24 cellular contexts compared by ENCODE assay signal in genomic region chr16:86039606-86040005, GRCh38.
"Had no signal": no experiment of that assay in that cellular context is flagged by ENCODE, and none has a peak within 500 bp of the region (broad histone marks: within the 10 kb centered on the region; RNA-seq: fewer than 3 reads in every experiment).

No MANE protein-coding gene starts in this region.

- H3K27ac ChIP-seq: epithelial cell of prostate, heart right ventricle, ovary, right lobe of liver, stomach, thyroid gland had no signal

- H3K4me2 ChIP-seq: smooth muscle cell had no signal

- H3K9me3 ChIP-seq: heart right ventricle, ovary, right lobe of liver, stomach, thyroid gland had no signal

- H3K36me3 ChIP-seq: heart right ventricle, ovary, right lobe of liver, stomach, thyroid gland had no signal

- H3K27ac Mint-ChIP-seq: memory B cell; nephron progenitor cell; stimulated activated effector memory CD8-positive, alpha-beta T cell treated with anti-CD3 and anti-CD28 coated beads, Interleukin-12 subunit alpha, Interleukin-12 subunit beta, amount 100 ng/mL, for 72 hours had no signal

- H3K9me3 Mint-ChIP-seq: memory B cell; naive thymus-derived CD8-positive, alpha-beta T cell; stimulated activated effector memory CD8-positive, alpha-beta T cell treated with anti-CD3 and anti-CD28 coated beads, Interleukin-12 subunit alpha, Interleukin-12 subunit beta, amount 100 ng/mL, for 72 hours had no signal

- H3K36me3 Mint-ChIP-seq: memory B cell; naive thymus-derived CD8-positive, alpha-beta T cell; stimulated activated effector memory CD8-positive, alpha-beta T cell treated with anti-CD3 and anti-CD28 coated beads, Interleukin-12 subunit alpha, Interleukin-12 subunit beta, amount 100 ng/mL, for 72 hours had no signal

- H3K4me3 Mint-ChIP-seq: memory B cell; nephron progenitor cell; stimulated activated effector memory CD8-positive, alpha-beta T cell treated with anti-CD3 and anti-CD28 coated beads, Interleukin-12 subunit alpha, Interleukin-12 subunit beta, amount 100 ng/mL, for 72 hours had no signal

- H3K27me3 ChIP-seq: ovary, right lobe of liver, thyroid gland had no signal

- H3K4me3 ChIP-seq: heart right ventricle, lung, ovary, right lobe of liver, smooth muscle cell, stomach, thyroid gland had no signal

- DNase-seq: cortex of kidney; effector CD4-positive, alpha-beta T cell; foreskin fibroblast; glutamatergic neuron; heart right ventricle; hippocampal formation; nephron progenitor cell; occipital lobe; retina; stimulated activated CD4-positive, alpha-beta T cell treated with anti-CD3 and anti-CD28 coated beads, Interleukin-4, amount 100 ng/mL, for 24 hours; stimulated activated naive CD4-positive, alpha-beta T cell treated with Interleukin-2 at 50 U/mL for 16 hours; stomach; thyroid gland; trophoblast cell had no signal

- H3K4me1 ChIP-seq: heart right ventricle, right lobe of liver had no signal

- ATAC-seq: esophagus mucosa; left lobe of liver; right lobe of liver; stimulated activated effector memory CD8-positive, alpha-beta T cell treated with anti-CD3 and anti-CD28 coated beads, Interleukin-12 subunit alpha, Interleukin-12 subunit beta, amount 100 ng/mL, for 72 hours had no signal
